1 cellular context compared by ENCODE assay signal in the genomic region with DNA sequence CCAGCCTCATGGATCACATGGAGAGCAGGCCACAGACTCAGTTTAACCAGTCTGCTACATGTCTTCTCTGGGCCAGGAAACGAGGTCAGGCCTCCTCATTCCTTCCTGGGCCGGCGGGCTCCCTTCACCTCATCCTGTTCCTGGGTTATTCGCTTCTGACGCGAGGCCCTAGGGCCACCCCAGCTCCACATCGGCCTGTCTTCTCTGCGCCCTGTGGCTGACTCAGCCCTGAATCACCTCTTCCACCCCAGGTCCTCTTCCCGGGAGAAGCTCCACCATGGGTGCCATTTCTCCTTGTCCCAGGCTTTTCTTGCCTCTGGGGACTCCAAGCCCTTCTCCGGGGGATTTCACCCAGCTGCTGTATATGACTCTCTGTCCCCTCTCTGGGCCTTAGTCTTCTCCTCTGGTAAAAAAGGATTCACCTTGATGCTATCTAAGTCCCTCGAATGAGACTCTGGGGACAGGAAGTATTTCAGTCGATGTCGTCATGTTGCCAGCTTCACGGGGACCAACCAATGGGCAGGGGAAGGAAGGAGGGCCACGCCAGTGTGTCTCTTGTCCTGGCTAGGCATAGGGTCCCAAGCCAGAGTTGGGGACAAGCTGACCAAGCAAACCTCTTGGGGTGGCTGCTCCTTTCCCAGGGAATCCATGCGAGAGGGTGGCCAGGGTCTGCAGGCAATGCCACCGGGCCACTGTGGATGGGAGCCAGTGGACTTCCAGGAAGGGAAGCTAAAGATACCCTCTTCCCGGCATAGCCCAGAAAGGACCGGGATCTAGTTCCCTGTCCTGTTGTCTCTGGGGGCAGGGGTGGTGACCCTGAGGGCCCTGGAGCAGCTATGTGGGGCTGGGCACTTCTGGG.
A peak's percentile ranks its signal among the peaks of the same experiment; 100 is the strongest.
TF ChIP-seq lines count a peak whose summit lies in the region.

No MANE protein-coding gene starts in this region.

TF ChIP-seq in K562, 482 proteins besides CTCF, POLR2A, EP300 and RAD21 (continued from another document and continues in another):
- TF ChIP-seq, protein P1, sequence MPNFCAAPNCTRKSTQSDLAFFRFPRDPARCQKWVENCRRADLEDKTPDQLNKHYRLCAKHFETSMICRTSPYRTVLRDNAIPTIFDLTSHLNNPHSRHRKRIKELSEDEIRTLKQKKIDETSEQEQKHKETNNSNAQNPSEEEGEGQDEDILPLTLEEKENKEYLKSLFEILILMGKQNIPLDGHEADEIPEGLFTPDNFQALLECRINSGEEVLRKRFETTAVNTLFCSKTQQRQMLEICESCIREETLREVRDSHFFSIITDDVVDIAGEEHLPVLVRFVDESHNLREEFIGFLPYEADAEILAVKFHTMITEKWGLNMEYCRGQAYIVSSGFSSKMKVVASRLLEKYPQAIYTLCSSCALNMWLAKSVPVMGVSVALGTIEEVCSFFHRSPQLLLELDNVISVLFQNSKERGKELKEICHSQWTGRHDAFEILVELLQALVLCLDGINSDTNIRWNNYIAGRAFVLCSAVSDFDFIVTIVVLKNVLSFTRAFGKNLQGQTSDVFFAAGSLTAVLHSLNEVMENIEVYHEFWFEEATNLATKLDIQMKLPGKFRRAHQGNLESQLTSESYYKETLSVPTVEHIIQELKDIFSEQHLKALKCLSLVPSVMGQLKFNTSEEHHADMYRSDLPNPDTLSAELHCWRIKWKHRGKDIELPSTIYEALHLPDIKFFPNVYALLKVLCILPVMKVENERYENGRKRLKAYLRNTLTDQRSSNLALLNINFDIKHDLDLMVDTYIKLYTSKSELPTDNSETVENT (CRISPR knock-in tag; IDR thresholded peaks at IDR 0.05), result no peak
- no peak for TF ChIP-seq SREBF2 (CRISPR knock-in tag; IDR thresholded peaks at IDR 0.05)
- TF ChIP-seq RCOR1 (IDR thresholded peaks at IDR 0.05; ENCODE audit: borderline replicate concordance in 1 of 2, low read depth in 2 of 2, low read length in 2 of 2), result no peak
- no peak; the same call in 1 of the 2 replicates for TF ChIP-seq ZNF143 (CRISPR knock-in tag; IDR thresholded peaks at IDR 0.05)
- TF ChIP-seq, protein P2, sequence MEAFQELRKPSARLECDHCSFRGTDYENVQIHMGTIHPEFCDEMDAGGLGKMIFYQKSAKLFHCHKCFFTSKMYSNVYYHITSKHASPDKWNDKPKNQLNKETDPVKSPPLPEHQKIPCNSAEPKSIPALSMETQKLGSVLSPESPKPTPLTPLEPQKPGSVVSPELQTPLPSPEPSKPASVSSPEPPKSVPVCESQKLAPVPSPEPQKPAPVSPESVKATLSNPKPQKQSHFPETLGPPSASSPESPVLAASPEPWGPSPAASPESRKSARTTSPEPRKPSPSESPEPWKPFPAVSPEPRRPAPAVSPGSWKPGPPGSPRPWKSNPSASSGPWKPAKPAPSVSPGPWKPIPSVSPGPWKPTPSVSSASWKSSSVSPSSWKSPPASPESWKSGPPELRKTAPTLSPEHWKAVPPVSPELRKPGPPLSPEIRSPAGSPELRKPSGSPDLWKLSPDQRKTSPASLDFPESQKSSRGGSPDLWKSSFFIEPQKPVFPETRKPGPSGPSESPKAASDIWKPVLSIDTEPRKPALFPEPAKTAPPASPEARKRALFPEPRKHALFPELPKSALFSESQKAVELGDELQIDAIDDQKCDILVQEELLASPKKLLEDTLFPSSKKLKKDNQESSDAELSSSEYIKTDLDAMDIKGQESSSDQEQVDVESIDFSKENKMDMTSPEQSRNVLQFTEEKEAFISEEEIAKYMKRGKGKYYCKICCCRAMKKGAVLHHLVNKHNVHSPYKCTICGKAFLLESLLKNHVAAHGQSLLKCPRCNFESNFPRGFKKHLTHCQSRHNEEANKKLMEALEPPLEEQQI (IDR thresholded peaks at IDR 0.05), result no peak
- TF ChIP-seq, protein P3, sequence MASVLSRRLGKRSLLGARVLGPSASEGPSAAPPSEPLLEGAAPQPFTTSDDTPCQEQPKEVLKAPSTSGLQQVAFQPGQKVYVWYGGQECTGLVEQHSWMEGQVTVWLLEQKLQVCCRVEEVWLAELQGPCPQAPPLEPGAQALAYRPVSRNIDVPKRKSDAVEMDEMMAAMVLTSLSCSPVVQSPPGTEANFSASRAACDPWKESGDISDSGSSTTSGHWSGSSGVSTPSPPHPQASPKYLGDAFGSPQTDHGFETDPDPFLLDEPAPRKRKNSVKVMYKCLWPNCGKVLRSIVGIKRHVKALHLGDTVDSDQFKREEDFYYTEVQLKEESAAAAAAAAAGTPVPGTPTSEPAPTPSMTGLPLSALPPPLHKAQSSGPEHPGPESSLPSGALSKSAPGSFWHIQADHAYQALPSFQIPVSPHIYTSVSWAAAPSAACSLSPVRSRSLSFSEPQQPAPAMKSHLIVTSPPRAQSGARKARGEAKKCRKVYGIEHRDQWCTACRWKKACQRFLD (CRISPR knock-in tag; IDR thresholded peaks at IDR 0.05), result peak; percentile 90; the same call in 1 of the 2 replicates
- TF ChIP-seq JUNB (CRISPR knock-in tag; conservative IDR thresholded peaks at IDR 0.05), result 0 out of 2 replicates have a peak, but pooled peaks have one; percentile 19
- no peak for TF ChIP-seq NR2C1 (IDR thresholded peaks at IDR 0.05)
- TF ChIP-seq NR2C1 (tag; IDR thresholded peaks at IDR 0.05), result peak; percentile 76
- no peak; the same call in none of the 2 replicates for TF ChIP-seq DPF2 (IDR thresholded peaks at IDR 0.05)
- TF ChIP-seq FOXJ3 (CRISPR knock-in tag; IDR thresholded peaks at IDR 0.05), result no peak
- peak; percentile 79 for TF ChIP-seq ZKSCAN8 (CRISPR knock-in tag; IDR thresholded peaks at IDR 0.05)
- TF ChIP-seq, protein P4, sequence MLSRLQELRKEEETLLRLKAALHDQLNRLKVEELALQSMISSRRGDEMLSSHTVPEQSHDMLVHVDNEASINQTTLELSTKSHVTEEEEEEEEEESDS (CRISPR knock-in tag; IDR thresholded peaks at IDR 0.05), result no peak
- TF ChIP-seq, protein P5, sequence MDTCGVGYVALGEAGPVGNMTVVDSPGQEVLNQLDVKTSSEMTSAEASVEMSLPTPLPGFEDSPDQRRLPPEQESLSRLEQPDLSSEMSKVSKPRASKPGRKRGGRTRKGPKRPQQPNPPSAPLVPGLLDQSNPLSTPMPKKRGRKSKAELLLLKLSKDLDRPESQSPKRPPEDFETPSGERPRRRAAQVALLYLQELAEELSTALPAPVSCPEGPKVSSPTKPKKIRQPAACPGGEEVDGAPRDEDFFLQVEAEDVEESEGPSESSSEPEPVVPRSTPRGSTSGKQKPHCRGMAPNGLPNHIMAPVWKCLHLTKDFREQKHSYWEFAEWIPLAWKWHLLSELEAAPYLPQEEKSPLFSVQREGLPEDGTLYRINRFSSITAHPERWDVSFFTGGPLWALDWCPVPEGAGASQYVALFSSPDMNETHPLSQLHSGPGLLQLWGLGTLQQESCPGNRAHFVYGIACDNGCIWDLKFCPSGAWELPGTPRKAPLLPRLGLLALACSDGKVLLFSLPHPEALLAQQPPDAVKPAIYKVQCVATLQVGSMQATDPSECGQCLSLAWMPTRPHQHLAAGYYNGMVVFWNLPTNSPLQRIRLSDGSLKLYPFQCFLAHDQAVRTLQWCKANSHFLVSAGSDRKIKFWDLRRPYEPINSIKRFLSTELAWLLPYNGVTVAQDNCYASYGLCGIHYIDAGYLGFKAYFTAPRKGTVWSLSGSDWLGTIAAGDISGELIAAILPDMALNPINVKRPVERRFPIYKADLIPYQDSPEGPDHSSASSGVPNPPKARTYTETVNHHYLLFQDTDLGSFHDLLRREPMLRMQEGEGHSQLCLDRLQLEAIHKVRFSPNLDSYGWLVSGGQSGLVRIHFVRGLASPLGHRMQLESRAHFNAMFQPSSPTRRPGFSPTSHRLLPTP (IDR thresholded peaks at IDR 0.05; ENCODE audit: borderline replicate concordance, extremely low read depth, insufficient read length), result no peak
- 0 out of 2 replicates have a peak, but pooled peaks have one; percentile 38 for TF ChIP-seq ZNF79 (CRISPR knock-in tag; IDR thresholded peaks at IDR 0.05; ENCODE audit: low read depth)
- no peak for TF ChIP-seq RB1 (IDR thresholded peaks at IDR 0.05; ENCODE audit: low read depth)
- TF ChIP-seq, protein P6, sequence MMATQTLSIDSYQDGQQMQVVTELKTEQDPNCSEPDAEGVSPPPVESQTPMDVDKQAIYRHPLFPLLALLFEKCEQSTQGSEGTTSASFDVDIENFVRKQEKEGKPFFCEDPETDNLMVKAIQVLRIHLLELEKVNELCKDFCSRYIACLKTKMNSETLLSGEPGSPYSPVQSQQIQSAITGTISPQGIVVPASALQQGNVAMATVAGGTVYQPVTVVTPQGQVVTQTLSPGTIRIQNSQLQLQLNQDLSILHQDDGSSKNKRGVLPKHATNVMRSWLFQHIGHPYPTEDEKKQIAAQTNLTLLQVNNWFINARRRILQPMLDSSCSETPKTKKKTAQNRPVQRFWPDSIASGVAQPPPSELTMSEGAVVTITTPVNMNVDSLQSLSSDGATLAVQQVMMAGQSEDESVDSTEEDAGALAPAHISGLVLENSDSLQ (IDR thresholded peaks at IDR 0.05), result no peak
- TF ChIP-seq, protein P7, sequence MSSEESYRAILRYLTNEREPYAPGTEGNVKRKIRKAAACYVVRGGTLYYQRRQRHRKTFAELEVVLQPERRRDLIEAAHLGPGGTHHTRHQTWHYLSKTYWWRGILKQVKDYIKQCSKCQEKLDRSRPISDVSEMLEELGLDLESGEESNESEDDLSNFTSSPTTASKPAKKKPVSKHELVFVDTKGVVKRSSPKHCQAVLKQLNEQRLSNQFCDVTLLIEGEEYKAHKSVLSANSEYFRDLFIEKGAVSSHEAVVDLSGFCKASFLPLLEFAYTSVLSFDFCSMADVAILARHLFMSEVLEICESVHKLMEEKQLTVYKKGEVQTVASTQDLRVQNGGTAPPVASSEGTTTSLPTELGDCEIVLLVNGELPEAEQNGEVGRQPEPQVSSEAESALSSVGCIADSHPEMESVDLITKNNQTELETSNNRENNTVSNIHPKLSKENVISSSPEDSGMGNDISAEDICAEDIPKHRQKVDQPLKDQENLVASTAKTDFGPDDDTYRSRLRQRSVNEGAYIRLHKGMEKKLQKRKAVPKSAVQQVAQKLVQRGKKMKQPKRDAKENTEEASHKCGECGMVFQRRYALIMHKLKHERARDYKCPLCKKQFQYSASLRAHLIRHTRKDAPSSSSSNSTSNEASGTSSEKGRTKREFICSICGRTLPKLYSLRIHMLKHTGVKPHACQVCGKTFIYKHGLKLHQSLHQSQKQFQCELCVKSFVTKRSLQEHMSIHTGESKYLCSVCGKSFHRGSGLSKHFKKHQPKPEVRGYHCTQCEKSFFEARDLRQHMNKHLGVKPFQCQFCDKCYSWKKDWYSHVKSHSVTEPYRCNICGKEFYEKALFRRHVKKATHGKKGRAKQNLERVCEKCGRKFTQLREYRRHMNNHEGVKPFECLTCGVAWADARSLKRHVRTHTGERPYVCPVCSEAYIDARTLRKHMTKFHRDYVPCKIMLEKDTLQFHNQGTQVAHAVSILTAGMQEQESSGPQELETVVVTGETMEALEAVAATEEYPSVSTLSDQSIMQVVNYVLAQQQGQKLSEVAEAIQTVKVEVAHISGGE (CRISPR knock-in tag; IDR thresholded peaks at IDR 0.05), result no peak
- TF ChIP-seq, protein P8, sequence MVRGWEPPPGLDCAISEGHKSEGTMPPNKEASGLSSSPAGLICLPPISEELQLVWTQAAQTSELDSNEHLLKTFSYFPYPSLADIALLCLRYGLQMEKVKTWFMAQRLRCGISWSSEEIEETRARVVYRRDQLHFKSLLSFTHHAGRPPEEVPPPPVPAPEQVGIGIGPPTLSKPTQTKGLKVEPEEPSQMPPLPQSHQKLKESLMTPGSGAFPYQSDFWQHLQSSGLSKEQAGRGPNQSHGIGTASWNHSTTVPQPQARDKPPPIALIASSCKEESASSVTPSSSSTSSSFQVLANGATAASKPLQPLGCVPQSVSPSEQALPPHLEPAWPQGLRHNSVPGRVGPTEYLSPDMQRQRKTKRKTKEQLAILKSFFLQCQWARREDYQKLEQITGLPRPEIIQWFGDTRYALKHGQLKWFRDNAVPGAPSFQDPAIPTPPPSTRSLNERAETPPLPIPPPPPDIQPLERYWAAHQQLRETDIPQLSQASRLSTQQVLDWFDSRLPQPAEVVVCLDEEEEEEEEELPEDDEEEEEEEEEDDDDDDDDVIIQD (CRISPR knock-in tag; IDR thresholded peaks at IDR 0.05), result no peak
- TF ChIP-seq MCM2 (IDR thresholded peaks at IDR 0.05; ENCODE audit: low read depth), result no peak
- TF ChIP-seq ZBTB1 (CRISPR knock-in tag; IDR thresholded peaks at IDR 0.05; ENCODE audit: borderline replicate concordance, low read depth), result no peak
